22 cellular contexts compared by ENCODE assay signal in genomic region chr10:1257226-1257625, GRCh38.
"Had no signal": no experiment of that assay in that cellular context is flagged by ENCODE, and none has a peak within 500 bp of the region (broad histone marks: within the 10 kb centered on the region; RNA-seq: fewer than 3 reads in every experiment).

No MANE protein-coding gene starts in this region.

- DNase-seq: cortex of kidney; dorsolateral prefrontal cortex; effector memory CD4-positive, alpha-beta T cell; gastrocnemius medialis; kidney; left cardiac atrium; mesendoderm; naive thymus-derived CD8-positive, alpha-beta T cell; nucleus accumbens; right cardiac atrium; stimulated activated CD4-positive, alpha-beta T cell treated with anti-CD3 and anti-CD28 coated beads, Interleukin-4, amount 100 ng/mL, for 1 hour; stimulated activated CD8-positive, alpha-beta memory T cell treated with anti-CD3 and anti-CD28 coated beads, Interleukin-4, amount 100 ng/mL, for 48 hours; stimulated activated naive CD8-positive, alpha-beta T cell treated with anti-CD3 and anti-CD28 coated beads, Interleukin-15, Interleukin-2, amounts not matched to agents 100 U/mL and 50 U/mL, for 24 hours; thyroid gland had no signal

- H3K4me3 Mint-ChIP-seq: naive thymus-derived CD8-positive, alpha-beta T cell; stimulated activated effector memory CD8-positive, alpha-beta T cell treated with anti-CD3 and anti-CD28 coated beads, Interleukin-12 subunit alpha, Interleukin-12 subunit beta, amount 100 ng/mL, for 72 hours; type B pancreatic cell had no signal

- H3K9me3 Mint-ChIP-seq: type B pancreatic cell had no signal

- H3K9me3 ChIP-seq: esophagus muscularis mucosa, gastrocnemius medialis, ovary, suprapubic skin, thyroid gland, vagina had no signal

- H3K36me3 ChIP-seq: esophagus muscularis mucosa, gastrocnemius medialis, ovary, suprapubic skin, thyroid gland, vagina had no signal

- H3K4me1 ChIP-seq: esophagus muscularis mucosa, gastrocnemius medialis, suprapubic skin, thyroid gland, vagina had no signal

- H3K27me3 ChIP-seq: ovary, thyroid gland, vagina had no signal

- H3K4me2 ChIP-seq: smooth muscle cell had no signal

- H3K27ac ChIP-seq: epithelial cell of prostate, esophagus muscularis mucosa, gastrocnemius medialis, ovary, suprapubic skin, thyroid gland, vagina had no signal

- H3K36me3 Mint-ChIP-seq: type B pancreatic cell had no signal

- H3K27ac Mint-ChIP-seq: naive thymus-derived CD8-positive, alpha-beta T cell; stimulated activated effector memory CD8-positive, alpha-beta T cell treated with anti-CD3 and anti-CD28 coated beads, Interleukin-12 subunit alpha, Interleukin-12 subunit beta, amount 100 ng/mL, for 72 hours; type B pancreatic cell had no signal

- H3K4me3 ChIP-seq: dorsolateral prefrontal cortex, esophagus muscularis mucosa, gastrocnemius medialis, ovary, smooth muscle cell, suprapubic skin, thyroid gland, vagina had no signal
